10 cellular contexts compared by ENCODE assay signal in genomic region chrX:119391279-119391678, GRCh38.
DNase-seq lines count a peak whose midpoint lies in the region; ATAC-seq and TF ChIP-seq lines count a peak whose summit lies in the region.
"Had no signal": no experiment of that assay in that cellular context is flagged by ENCODE, and none has a peak within 500 bp of the region (broad histone marks: within the 10 kb centered on the region; RNA-seq: fewer than 3 reads in every experiment).

No MANE protein-coding gene starts in this region.

- peak; percentile 50 for TF ChIP-seq CTCF in epithelial cell of esophagus (IDR thresholded peaks at IDR 0.05; ENCODE audit: insufficient read depth, low read depth, low read length, missing control alignments)

- H3K4me1 Mint-ChIP-seq in effector memory CD8-positive, alpha-beta T cell (ENCODE audit: low read depth in 2 of 2), result no peaks in the 10 kb centered on the region

- no peak overlapping the region for H3K4me3 Mint-ChIP-seq in effector memory CD8-positive, alpha-beta T cell

- H3K4me3 ChIP-seq in epithelial cell of esophagus (ENCODE audit: low read length), result no peak overlapping the region

- ATAC-seq in GM21360 (IDR thresholded peaks at IDR 0.05; ENCODE audit: unreplicated experiment) (no peak), GM21786 (IDR thresholded peaks at IDR 0.05; ENCODE audit: unreplicated experiment) (no peak)
- ATAC-seq in effector memory CD8-positive, alpha-beta T cell (replicated peaks), result no peak

- peak; percentile 8 for DNase-seq in stimulated activated CD4-positive, alpha-beta T cell treated with anti-CD3 and anti-CD28 coated beads, Interleukin-15, amount 100 ng/mL, for 24 hours
- no peak for DNase-seq in stimulated activated CD4-positive, alpha-beta T cell treated with anti-CD3 and anti-CD28 coated beads, Interleukin-4, amount 100 ng/mL, for 24 hours
- DNase-seq in NAMALWA (ENCODE audit: low spot score) (peak; percentile 55), epithelial cell of esophagus (ENCODE audit: low read depth) (peak; percentile 60), DMS79 treated with DMSO at 0.1 percent for 48 hours (lab: John Stamatoyannopoulos, UW) (no peak)
- no peak for DNase-seq in effector memory CD8-positive, alpha-beta T cell
- DNase-seq: activated gamma-delta T cell; stimulated activated CD4-positive, alpha-beta T cell treated with anti-CD3 and anti-CD28 coated beads, Interleukin-2, amount 100 ng/mL, for 48 hours had no signal

- H3K27me3 Mint-ChIP-seq in effector memory CD8-positive, alpha-beta T cell, result no peaks in the 10 kb centered on the region

- no peaks in the 10 kb centered on the region for H3K36me3 Mint-ChIP-seq in effector memory CD8-positive, alpha-beta T cell (ENCODE audit: insufficient read depth)

- H3K9me3 Mint-ChIP-seq in effector memory CD8-positive, alpha-beta T cell, result no peaks in the 10 kb centered on the region

- no peak overlapping the region for H3K27ac Mint-ChIP-seq in effector memory CD8-positive, alpha-beta T cell

Comparison
In these comparisons a context has a peak if more than half of its experiments do, and no peak if none do; other contexts are left out.
1. DNase-seq: peak in stimulated activated CD4-positive, alpha-beta T cell treated with anti-CD3 and anti-CD28 coated beads, Interleukin-15, amount 100 ng/mL, for 24 hours (single experiment), NAMALWA (single experiment) and epithelial cell of esophagus (single experiment); none in stimulated activated CD4-positive, alpha-beta T cell treated with anti-CD3 and anti-CD28 coated beads, Interleukin-4, amount 100 ng/mL, for 24 hours (single experiment), DMS79 treated with DMSO at 0.1 percent for 48 hours (single experiment) and effector memory CD8-positive, alpha-beta T cell (0 of 3).